1 cellular context compared by ENCODE assay signal in genomic region chr10:110918633-110919348, GRCh38.
TF ChIP-seq lines count a peak whose summit lies in the region.

Gene BBIP1, minus strand, starts transcription at chr10:110919180. Its CDS starts 1,023 bp downstream, at chr10:110918157.

TF ChIP-seq in K562, 482 proteins besides CTCF, POLR2A, EP300 and RAD21 (continued from another document and continues in another):
- TF ChIP-seq USF2 (CRISPR knock-in tag; IDR thresholded peaks at IDR 0.05), result no peak
- 0 out of 2 replicates have a peak, but pooled peaks have one; percentile 18 for TF ChIP-seq PBX2 (CRISPR knock-in tag; IDR thresholded peaks at IDR 0.05; ENCODE audit: low read depth)
- TF ChIP-seq PBX2 (tag; conservative IDR thresholded peaks at IDR 0.05; ENCODE audit: low read depth), result no peak; the same call in 1 of the 2 replicates
- peak; percentile 60 for TF ChIP-seq CCNT2 (IDR thresholded peaks at IDR 0.05; ENCODE audit: borderline replicate concordance, extremely low read depth, insufficient read length, low read depth, low read length)
- TF ChIP-seq STAT5B (CRISPR knock-in tag; IDR thresholded peaks at IDR 0.05), result no peak
- TF ChIP-seq TBL1XR1 (IDR thresholded peaks at IDR 0.05; ENCODE audit: low read length in 2 of 2), result 0 out of 4 replicates have a peak, but pooled peaks of 1 of the 2 experiments have one; percentile 17
- TF ChIP-seq JUND (IDR thresholded peaks at IDR 0.05; ENCODE audit: borderline replicate concordance, low read depth, low read length), result peak; percentile 73
- 0 out of 3 replicates have a peak, but pooled peaks have one; percentile 31 for TF ChIP-seq JUND (tag; IDR thresholded peaks at IDR 0.05; ENCODE audit: borderline replicate concordance, low read depth, low read length)
- peak; percentile 73 for TF ChIP-seq TAF1 (IDR thresholded peaks at IDR 0.05; ENCODE audit: control insufficient read depth, extremely low read depth, insufficient read depth, low read length, severe bottlenecking)
- TF ChIP-seq GATAD2A (IDR thresholded peaks at IDR 0.05), result no peak
- TF ChIP-seq ERF (CRISPR knock-in tag; IDR thresholded peaks at IDR 0.05), result no peak
- TF ChIP-seq TEAD1 (CRISPR knock-in tag; IDR thresholded peaks at IDR 0.05), result peak in 1 of 2 experiments; percentile 23; a peak in 1 of 4 replicates
- TF ChIP-seq CBFA2T2 (conservative IDR thresholded peaks at IDR 0.05), result no peak
- no peak; the same call in 1 of the 2 replicates for TF ChIP-seq STAT5A (IDR thresholded peaks at IDR 0.05; ENCODE audit: borderline replicate concordance, low read length)
- TF ChIP-seq ZNF134 (CRISPR knock-in tag; conservative IDR thresholded peaks at IDR 0.05), result no peak
- peak; percentile 57 for TF ChIP-seq CTBP1 (IDR thresholded peaks at IDR 0.05; ENCODE audit: borderline replicate concordance)
- no peak for TF ChIP-seq E2F8 (IDR thresholded peaks at IDR 0.05; ENCODE audit: low read depth, partially characterized antibody)
- no peak for TF ChIP-seq CEBPZ (IDR thresholded peaks at IDR 0.05; ENCODE audit: borderline replicate concordance, low read depth, low read length)
- TF ChIP-seq JUN (IDR thresholded peaks at IDR 0.05; ENCODE audit: borderline replicate concordance, low read depth, low read length), result no peak
- TF ChIP-seq JUN (CRISPR knock-in tag; IDR thresholded peaks at IDR 0.05; ENCODE audit: borderline replicate concordance), result no peak
- peak; percentile 84 for TF ChIP-seq NFRKB (IDR thresholded peaks at IDR 0.05; ENCODE audit: low read depth)
- TF ChIP-seq CREBBP (IDR thresholded peaks at IDR 0.05; ENCODE audit: low read depth, low read length), result no peak
- no peak for TF ChIP-seq TCF15 (CRISPR knock-in tag; IDR thresholded peaks at IDR 0.05)
- no peak for TF ChIP-seq IRF1 (CRISPR knock-in tag; IDR thresholded peaks at IDR 0.05; ENCODE audit: borderline replicate concordance)
- TF ChIP-seq RFX1 (IDR thresholded peaks at IDR 0.05), result peak; percentile 97
- TF ChIP-seq TEAD4 (IDR thresholded peaks at IDR 0.05; ENCODE audit: low read length), result peak; percentile 4; the same call in 1 of the 2 replicates
- TF ChIP-seq TEAD4 (CRISPR knock-in tag; IDR thresholded peaks at IDR 0.05; ENCODE audit: borderline replicate concordance), result no peak
- 0 out of 2 replicates have a peak, but pooled peaks have one; percentile 12 for TF ChIP-seq THAP12 (CRISPR knock-in tag; IDR thresholded peaks at IDR 0.05)
- no peak for TF ChIP-seq MCM7 (IDR thresholded peaks at IDR 0.05)
- peak; percentile 26; the same call in 1 of the 2 replicates for TF ChIP-seq CXXC5 (CRISPR knock-in tag; IDR thresholded peaks at IDR 0.05)
- TF ChIP-seq KDM1A (IDR thresholded peaks at IDR 0.05), result 0 out of 4 replicates have a peak, but pooled peaks of 1 of the 2 experiments have one; percentile 10
- peak; percentile 85 for TF ChIP-seq FOXJ2 (tag; IDR thresholded peaks at IDR 0.05)
- 0 out of 2 replicates have a peak, but pooled peaks have one; percentile 5 for TF ChIP-seq TCF3 (CRISPR knock-in tag; IDR thresholded peaks at IDR 0.05)
- TF ChIP-seq TAF7 (tag; IDR thresholded peaks at IDR 0.05), result peak; percentile 75
- TF ChIP-seq STAT6 (CRISPR knock-in tag; IDR thresholded peaks at IDR 0.05), result 0 out of 2 replicates have a peak, but pooled peaks have one; percentile 87
- no peak for TF ChIP-seq GTF2A2 (tag; IDR thresholded peaks at IDR 0.05)
- no peak for TF ChIP-seq ZBTB12 (CRISPR knock-in tag; IDR thresholded peaks at IDR 0.05)
- TF ChIP-seq POLR2H (tag; IDR thresholded peaks at IDR 0.05; ENCODE audit: low read depth), result peak; percentile 81
- TF ChIP-seq NKRF (IDR thresholded peaks at IDR 0.05; ENCODE audit: borderline replicate concordance), result 0 out of 2 replicates have a peak, but pooled peaks have one; percentile 51
